In genomic region chr4:41538017-41538733, GRCh38 we compare ENCODE assay signal across 1 cellular context.
TF ChIP-seq lines count a peak whose summit lies in the region.

Gene LIMCH1, plus strand, starts transcription at chr4:41538157. Its CDS starts 67,839 bp downstream, at chr4:41605996.

TF ChIP-seq in HepG2, 621 proteins besides CTCF, POLR2A, EP300 and RAD21 (continued from another document):
- TF ChIP-seq ZNF335 (CRISPR knock-in tag; IDR thresholded peaks at IDR 0.05) (no peak), FOXK1 (CRISPR knock-in tag; IDR thresholded peaks at IDR 0.05; ENCODE audit: borderline replicate concordance, low read depth) (no peak), MXD4 (CRISPR knock-in tag; IDR thresholded peaks at IDR 0.05) (no peak), ZNF124 (CRISPR knock-in tag; IDR thresholded peaks at IDR 0.05) (no peak), ZNF782 (CRISPR knock-in tag; IDR thresholded peaks at IDR 0.05; ENCODE audit: borderline replicate concordance) (no peak), PRDM15 (CRISPR knock-in tag; IDR thresholded peaks at IDR 0.05) (no peak), MIER3 (CRISPR knock-in tag; IDR thresholded peaks at IDR 0.05; ENCODE audit: borderline replicate concordance) (no peak), NFIC (IDR thresholded peaks at IDR 0.05; ENCODE audit: low read length) (no peak), RNF2 (conservative IDR thresholded peaks at IDR 0.05; ENCODE audit: low read depth) (no peak), ZNF44 (CRISPR knock-in tag; IDR thresholded peaks at IDR 0.05) (no peak), ARNTL (CRISPR knock-in tag; IDR thresholded peaks at IDR 0.05) (no peak), FLYWCH1 (CRISPR knock-in tag; IDR thresholded peaks at IDR 0.05) (no peak), ZBTB33 (CRISPR knock-in tag; IDR thresholded peaks at IDR 0.05) (no peak)
TF ChIP-seq in HepG2: peak in this region for 0.
